In the genomic region with DNA sequence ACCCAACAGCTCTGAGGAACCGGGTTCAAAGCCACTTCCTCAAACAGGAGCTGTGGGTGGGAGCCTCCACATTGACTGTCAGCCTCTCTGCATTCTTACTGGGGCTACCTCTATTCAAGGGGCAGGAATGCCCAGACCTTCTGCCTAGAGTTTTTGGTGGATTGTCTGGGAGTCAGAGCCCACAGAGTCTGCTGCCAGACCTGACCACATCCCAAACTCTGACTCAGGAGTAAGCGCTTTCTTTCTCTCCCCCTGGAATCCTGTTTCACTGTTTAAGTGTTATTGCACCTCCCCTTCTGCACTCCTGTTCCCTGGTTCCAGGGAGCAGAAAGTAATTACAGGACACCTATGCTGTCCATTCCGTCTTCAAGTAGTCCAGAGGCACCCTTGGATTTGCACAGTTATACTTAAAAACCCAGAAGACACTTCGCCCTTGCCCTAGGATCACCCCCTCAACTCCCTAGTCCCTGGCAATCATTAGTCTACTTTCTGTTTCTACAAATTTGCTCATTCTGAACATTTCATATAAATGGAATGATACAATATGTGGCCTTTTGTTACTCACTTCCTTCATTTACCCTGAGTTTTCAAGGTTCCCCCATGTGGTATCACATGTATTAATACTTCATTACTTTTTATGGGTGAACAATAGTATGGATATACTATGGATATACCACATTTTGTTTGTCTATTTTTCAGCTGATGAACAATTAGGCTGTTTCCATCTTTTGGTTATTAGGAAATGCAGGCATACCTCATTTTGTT, we compare ENCODE assay signal across 16 cellular contexts. TPM values are rescaled to one million over a fixed set of nuclear protein-coding genes. Genes with fewer than 3 reads are reported as not detected.
DNase-seq lines count a peak whose midpoint lies in the region; ATAC-seq, FAIRE-seq and TF ChIP-seq lines count a peak whose summit lies in the region.
"Had no signal": no experiment of that assay in that cellular context is flagged by ENCODE, and none has a peak within 500 bp of the region (broad histone marks: within the 10 kb centered on the region; RNA-seq: fewer than 3 reads in every experiment).

No MANE protein-coding gene starts in this region.

- no peaks in the 10 kb centered on the region for H3K9me1 ChIP-seq in keratinocyte (ENCODE audit: control insufficient read depth, extremely low read depth, insufficient read depth, low read length)

- no peaks in the 10 kb centered on the region for H3K36me3 Mint-ChIP-seq in HFFc6 (ENCODE audit: low read depth)
- H3K36me3 Mint-ChIP-seq: neural progenitor cell had no signal

- peak overlapping the region; percentile 82 for H3K27ac Mint-ChIP-seq in HFFc6
- H3K27ac Mint-ChIP-seq: neural progenitor cell had no signal

- ATAC-seq in GM21515 (IDR thresholded peaks at IDR 0.05; ENCODE audit: unreplicated experiment), result no peak
- ATAC-seq: left colon had no signal

- peaks cover 35% of the 10 kb centered on the region for H3K4me1 Mint-ChIP-seq in HFFc6 (ENCODE audit: low read depth)

- peak; percentile 70 for FAIRE-seq in keratinocyte (lab: Jason Lieb, UNC)

- TF ChIP-seq CTCF in HFFc6 (IDR thresholded peaks at IDR 0.05), result no peak
- no peak for TF ChIP-seq CTCF in keratinocyte (optimal IDR thresholded peaks at IDR 0.05 in 1 of 3, IDR thresholded peaks at IDR 0.05 in 1 of 3, conservative IDR thresholded peaks at IDR 0.05 in 1 of 3; ENCODE audit: extremely low read depth in 1 of 3, insufficient read depth in 2 of 3, low read length in 3 of 3)

- DNase-seq in ACHN, result peak; percentile 48
- peak; percentile 60 for DNase-seq in HFFc6
- DNase-seq in astrocyte of the hippocampus (ENCODE audit: low read depth, low spot score), result peak; percentile 91
- DNase-seq in keratinocyte (ENCODE audit: low read depth, low spot score), result peak; percentile 21
- DNase-seq in DMS114 treated with DMSO at 0.1 percent for 48 hours (lab: John Stamatoyannopoulos, UW; ENCODE audit: unreplicated experiment), result no peak
- DNase-seq in NCI-H1436 (lab: John Stamatoyannopoulos, UW), result no peak
- no peak for DNase-seq in SIG-M5 (lab: John Stamatoyannopoulos, UW)
- DNase-seq: activated CD4-positive, alpha-beta T cell treated with anti-CD3 and anti-CD28 coated beads for 4 hours; activated T-cell treated with anti-CD3 and anti-CD28 coated beads, Interleukin-2, amount 50 U/mL, for 48 hours; anterior cingulate cortex; left colon; NCI-H187; NCI-H774 had no signal

- H3K27me3 ChIP-seq in keratinocyte (ENCODE audit: control insufficient read depth, extremely low read depth, insufficient read depth, low read length), result no peaks in the 10 kb centered on the region
- H3K27me3 ChIP-seq: neural progenitor cell had no signal

- no peaks in the 10 kb centered on the region for H3K27me3 Mint-ChIP-seq in HFFc6 (ENCODE audit: insufficient read depth)

- peak overlapping the region; percentile 74 for H3K4me3 Mint-ChIP-seq in HFFc6
- H3K4me3 Mint-ChIP-seq: neural progenitor cell had no signal

- dilution Hi-C loops in keratinocyte (cut with MboI; ENCODE audit: extremely low pct_ligation_motif_present, low sequenced_read_pairs), result no loop called here

- H3K36me3 ChIP-seq in keratinocyte (ENCODE audit: control insufficient read depth in 2 of 2, extremely low read depth in 1 of 2, insufficient read depth in 2 of 2, low read length in 2 of 2), result no peaks in the 10 kb centered on the region
- H3K36me3 ChIP-seq: neural progenitor cell had no signal

- H3K79me2 ChIP-seq in keratinocyte (ENCODE audit: control insufficient read depth, insufficient read depth, low read length), result no peaks in the 10 kb centered on the region

- H2AFZ ChIP-seq in keratinocyte (ENCODE audit: control insufficient read depth, low read length), result peak overlapping the region; percentile 75
- H2AFZ ChIP-seq: neural progenitor cell had no signal

- H3K4me1 ChIP-seq in keratinocyte (ENCODE audit: control insufficient read depth, extremely low read depth, insufficient read depth, low read length), result peaks cover 12% of the 10 kb centered on the region
- H3K4me1 ChIP-seq: neural progenitor cell had no signal

- no peak overlapping the region for H3K4me3 ChIP-seq in keratinocyte (ENCODE audit: control insufficient read depth in 2 of 3, extremely low read depth in 1 of 3, insufficient read depth in 2 of 3, low read depth in 1 of 3, low read length in 3 of 3)
- H3K4me3 ChIP-seq: neural progenitor cell had no signal

- H3K4me2 ChIP-seq in keratinocyte (ENCODE audit: control insufficient read depth, extremely low read depth, insufficient read depth, low read depth, low read length), result peak overlapping the region; percentile 58
- H3K4me2 ChIP-seq: neural progenitor cell had no signal

- peak overlapping the region; percentile 26 for H3K27ac ChIP-seq in keratinocyte (ENCODE audit: control insufficient read depth, insufficient read depth, low read length)
- H3K27ac ChIP-seq: C4-2B, neural progenitor cell had no signal

- H3K9ac ChIP-seq in keratinocyte (ENCODE audit: control insufficient read depth, extremely low read depth, insufficient read depth, low read length), result no peak overlapping the region
- H3K9ac ChIP-seq: neural progenitor cell had no signal

- no peaks in the 10 kb centered on the region for H4K20me1 ChIP-seq in keratinocyte (ENCODE audit: control insufficient read depth, extremely low read depth, insufficient read depth, low read length)

- no peaks in the 10 kb centered on the region for H3K9me3 ChIP-seq in keratinocyte (ENCODE audit: control insufficient read depth, low read depth, low read length)

- in situ Hi-C loops in ACHN (cut with HindIII; ENCODE audit: low pct_ligation_motif_present, low pct_unique_long_range_greater_than_20kb, low sequenced_read_pairs), result no loop called here

- no peaks in the 10 kb centered on the region for H3K9me3 Mint-ChIP-seq in HFFc6
- H3K9me3 Mint-ChIP-seq: neural progenitor cell had no signal

RNA-seq across cellular contexts. Expression of gene TJP1, which starts 37.9 kb away (rescaled TPM):
- total RNA-seq in HFFc6 (2021; fragmentation: NEBNext Ultra II Directional; extraction: Animal tissue kit (Norgen Biotek cat#: 25700)), result 10 to 100 TPM; 60.1 to 76.3 (median 70.4) TPM
- polyA plus RNA-seq in keratinocyte, result 39.4 to 70.0 TPM (median 54.7 TPM) in 3 replicates
- 115 TPM for polyA plus RNA-seq in keratinocyte (2011; ENCODE audit: low read depth)
- polyA plus RNA-seq in keratinocyte (2011; cell fraction: cytosol; rRNA removed), result 28.7 and 46.3 TPM in 2 replicates
- 76.1 and 86.3 TPM in 2 replicates for polyA plus RNA-seq in keratinocyte (2011; cell fraction: nucleus; rRNA removed)
- polyA plus RNA-seq in keratinocyte (2012; ENCODE audit: low replicate concordance), result 49.3 and 56.8 TPM in 2 replicates
- polyA minus RNA-seq in keratinocyte, result 63.8 to 113 TPM (median 72.8 TPM) in 3 replicates
- 37.4 TPM for polyA minus RNA-seq in keratinocyte (2011; cell fraction: cytosol; rRNA and poly(A)+ RNA removed)
- polyA minus RNA-seq in keratinocyte (2011; cell fraction: nucleus; rRNA and poly(A)+ RNA removed), result 77.6 and 146 TPM in 2 replicates

Comparison
In these comparisons a context has a peak if more than half of its experiments do, and no peak if none do; other contexts are left out.
1. DNase-seq: peak in ACHN (single experiment), HFFc6 (single experiment), astrocyte of the hippocampus (single experiment) and keratinocyte (single experiment); none in DMS114 treated with DMSO at 0.1 percent for 48 hours (single experiment), NCI-H1436 (single experiment) and SIG-M5 (single experiment).